ENCODE assay signal across 21 cellular contexts in genomic region chr2:218472980-218473379, GRCh38. TPM values are rescaled to one million over a fixed set of nuclear protein-coding genes. Genes with fewer than 3 reads are reported as not detected.
DNase-seq lines count a peak whose midpoint lies in the region; ATAC-seq and TF ChIP-seq lines count a peak whose summit lies in the region.
"Had no signal": no experiment of that assay in that cellular context is flagged by ENCODE, and none has a peak within 500 bp of the region (broad histone marks: within the 10 kb centered on the region; RNA-seq: fewer than 3 reads in every experiment).

No MANE protein-coding gene starts in this region.

- peak overlapping the region in 7 of 11 experiments; percentile 4 to 77 (median 62); a peak in 12 of 22 replicates for H3K4me2 ChIP-seq in BLaER1 treated with 17β-estradiol and CSF1 and Interleukin-3, amounts not matched to agents 10 nM and 100 nM

- 0 out of 22 replicates have a peak overlapping the region, but pooled peaks of 2 of the 11 experiments have one; percentile 26 to 36 for H3K9ac ChIP-seq in BLaER1 treated with 17β-estradiol and CSF1 and Interleukin-3, amounts not matched to agents 10 nM and 100 nM

- H3K4me3 Mint-ChIP-seq in CD4-positive, CD25-positive, alpha-beta regulatory T cell = peak overlapping the region in 1 of 4 donors; percentile 52
- no peak overlapping the region for H3K4me3 Mint-ChIP-seq in endothelial cell (ENCODE audit: unreplicated experiment)

- H3K4me1 ChIP-seq in BLaER1 treated with 17β-estradiol and CSF1 and Interleukin-3, amounts not matched to agents 10 nM and 100 nM = peaks cover 0 to 40% (median 29%) of the 10 kb centered on the region in 10 experiments; a peak in 14 of 20 replicates
- H3K4me1 ChIP-seq in CD4-positive, CD25-positive, alpha-beta regulatory T cell (ENCODE audit: control insufficient read depth, insufficient read depth, low read length, poor library complexity, severe bottlenecking) = no peaks in the 10 kb centered on the region

- no peak for TF ChIP-seq CTCF in endothelial cell (IDR thresholded peaks at IDR 0.05; ENCODE audit: unreplicated experiment)

- peak overlapping the region in 4 of 11 experiments; percentile 2 to 50 (median 42); a peak in 7 of 22 replicates for H3K27ac ChIP-seq in BLaER1 treated with 17β-estradiol and CSF1 and Interleukin-3, amounts not matched to agents 10 nM and 100 nM
- H3K27ac ChIP-seq in CD4-positive, CD25-positive, alpha-beta regulatory T cell (ENCODE audit: insufficient read depth, low read length, poor library complexity, severe bottlenecking) = no peak overlapping the region
- H3K27ac ChIP-seq: SK-N-MC had no signal

- H3K27ac Mint-ChIP-seq in CD4-positive, CD25-positive, alpha-beta regulatory T cell = peak overlapping the region in 2 of 3 donors; percentile 5 to 8
- H3K27ac Mint-ChIP-seq in endothelial cell (ENCODE audit: unreplicated experiment) = peak overlapping the region; percentile 16

- no peaks in the 10 kb centered on the region for H3K27me3 ChIP-seq in BLaER1 treated with 17β-estradiol and CSF1 and Interleukin-3, amounts not matched to agents 10 nM and 100 nM
- H3K27me3 ChIP-seq in CD4-positive, CD25-positive, alpha-beta regulatory T cell (ENCODE audit: control insufficient read depth, insufficient read depth, low read length) = no peaks in the 10 kb centered on the region

- H3K9me3 ChIP-seq in BLaER1 treated with 17β-estradiol and CSF1 and Interleukin-3, amounts not matched to agents 10 nM and 100 nM (replicated peaks in 1 of 11) = no peaks in the 10 kb centered on the region
- no peaks in the 10 kb centered on the region for H3K9me3 ChIP-seq in CD4-positive, CD25-positive, alpha-beta regulatory T cell (ENCODE audit: control insufficient read depth in 2 of 2, low read length in 2 of 2)

- no peaks in the 10 kb centered on the region for H3K27me3 Mint-ChIP-seq in CD4-positive, CD25-positive, alpha-beta regulatory T cell
- no peaks in the 10 kb centered on the region for H3K27me3 Mint-ChIP-seq in endothelial cell (ENCODE audit: unreplicated experiment)

- H4K20me1 ChIP-seq in BLaER1 treated with 17β-estradiol and CSF1 and Interleukin-3, amounts not matched to agents 10 nM and 100 nM = no peaks in the 10 kb centered on the region

- no peaks in the 10 kb centered on the region for H3K9me3 Mint-ChIP-seq in CD4-positive, CD25-positive, alpha-beta regulatory T cell
- no peaks in the 10 kb centered on the region for H3K9me3 Mint-ChIP-seq in endothelial cell (ENCODE audit: unreplicated experiment)

- peaks cover 32 to 100% (median 87%) of the 10 kb centered on the region in 11 experiments for H3K36me3 ChIP-seq in BLaER1 treated with 17β-estradiol and CSF1 and Interleukin-3, amounts not matched to agents 10 nM and 100 nM
- H3K36me3 ChIP-seq in CD4-positive, CD25-positive, alpha-beta regulatory T cell (ENCODE audit: control insufficient read depth, insufficient read depth, low read length) = peaks cover 44% of the 10 kb centered on the region

- no peak overlapping the region for H3K4me3 ChIP-seq in BLaER1 treated with 17β-estradiol and CSF1 and Interleukin-3, amounts not matched to agents 10 nM and 100 nM
- H3K4me3 ChIP-seq in CD4-positive, CD25-positive, alpha-beta regulatory T cell (ENCODE audit: low read depth, low read length) = no peak overlapping the region
- H3K4me3 ChIP-seq: SK-N-MC had no signal

- no peak for ATAC-seq in CD4-positive, CD25-positive, alpha-beta regulatory T cell (ENCODE audit: low read depth in 2 of 2)
- ATAC-seq in HG03457 (IDR thresholded peaks at IDR 0.05; ENCODE audit: unreplicated experiment) = no peak

- H3K36me3 Mint-ChIP-seq in CD4-positive, CD25-positive, alpha-beta regulatory T cell = peaks cover 33% of the 10 kb centered on the region
- peaks cover 4% of the 10 kb centered on the region for H3K36me3 Mint-ChIP-seq in endothelial cell (ENCODE audit: low read depth, unreplicated experiment)

- DNase-seq in CD4-positive, CD25-positive, alpha-beta regulatory T cell = no peak
- DNase-seq in NOMO-1 treated with DMSO at 0.1 percent for 48 hours (lab: John Stamatoyannopoulos, UW; ENCODE audit: unreplicated experiment) = peak; percentile 8
- DNase-seq in endothelial cell (ENCODE audit: low spot score) = no peak
- DNase-seq in NCI-H524 (lab: John Stamatoyannopoulos, UW) = no peak
- no peak for DNase-seq in NCI-H1436 treated with DMSO at 0.1 percent for 48 hours (lab: John Stamatoyannopoulos, UW)
- DNase-seq: ACHN, C1 segment of cervical spinal cord, EL, IMR-90, NCI-H1048, NCI-H1436, NCI-H2029, NCI-H2227 treated with DMSO at 0.1 percent for 48 hours, NCI-H510A treated with DMSO at 0.1 percent for 48 hours, NCI-H82, SHP77, T-helper 1 cell had no signal

- peaks cover 0 to 6% (median 2%) of the 10 kb centered on the region in 4 donors for H3K4me1 Mint-ChIP-seq in CD4-positive, CD25-positive, alpha-beta regulatory T cell
- H3K4me1 Mint-ChIP-seq in endothelial cell (ENCODE audit: unreplicated experiment) = peaks cover 6% of the 10 kb centered on the region

RNA-seq across cellular contexts. Expression of gene VIL1, which starts 54.1 kb away (rescaled TPM):
- total RNA-seq in CD4-positive, CD25-positive, alpha-beta regulatory T cell = 2.1 TPM
- under 1 TPM in 3 of 4 donors, not detected in 1; 0.08 to 0.28 (median 0.09) TPM for polyA plus RNA-seq in CD4-positive, CD25-positive, alpha-beta regulatory T cell
- total RNA-seq in endothelial cell (ENCODE audit: unreplicated experiment) = 0.44 TPM
- total RNA-seq: IMR-90, RPMI7951 had no signal
- polyA plus RNA-seq: IMR-90 had no signal
